In the genomic region with DNA sequence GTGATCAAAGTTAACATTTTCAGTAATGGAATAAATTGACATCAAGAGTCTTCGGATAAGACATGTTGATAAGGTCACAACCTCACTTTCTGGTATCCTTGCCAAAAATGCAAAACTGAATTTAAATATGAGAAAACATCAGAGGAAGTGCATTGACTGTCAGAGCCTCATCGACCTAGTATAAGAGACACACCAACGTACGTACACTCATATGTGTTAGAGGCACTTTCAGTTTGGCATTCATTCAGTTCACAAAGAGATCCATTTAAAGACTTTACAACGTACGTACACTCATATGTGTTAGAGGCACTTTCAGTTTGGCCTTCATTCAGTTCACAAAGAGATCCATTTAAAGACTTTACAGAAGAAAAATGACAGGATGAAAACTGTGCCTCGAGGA, we compare ENCODE assay signal across 14 cellular contexts.
DNase-seq lines count a peak whose midpoint lies in the region; ATAC-seq and TF ChIP-seq lines count a peak whose summit lies in the region.
"Had no signal": no experiment of that assay in that cellular context is flagged by ENCODE, and none has a peak within 500 bp of the region (broad histone marks: within the 10 kb centered on the region; RNA-seq: fewer than 3 reads in every experiment).

No MANE protein-coding gene starts in this region.

- peaks cover 50% of the 10 kb centered on the region for H3K4me1 Mint-ChIP-seq in activated T-cell treated with anti-CD3 and anti-CD28 coated beads, Interleukin-2, amount 50 U/mL, for 4 hours (ENCODE audit: low read depth)
- peaks cover 30% of the 10 kb centered on the region for H3K4me1 Mint-ChIP-seq in stimulated activated naive CD8-positive, alpha-beta T cell treated with anti-CD3 and anti-CD28 coated beads, Interleukin-15, amount 100 ng/mL, for 72 hours
- no peaks in the 10 kb centered on the region for H3K4me1 Mint-ChIP-seq in endothelial cell (ENCODE audit: unreplicated experiment)

- H3K36me3 Mint-ChIP-seq in activated T-cell treated with anti-CD3 and anti-CD28 coated beads, Interleukin-2, amount 50 U/mL, for 4 hours (ENCODE audit: insufficient read depth): peaks cover 13% of the 10 kb centered on the region
- no peaks in the 10 kb centered on the region for H3K36me3 Mint-ChIP-seq in endothelial cell (ENCODE audit: low read depth, unreplicated experiment)

- no peak for DNase-seq in activated T-cell treated with anti-CD3 and anti-CD28 coated beads, Interleukin-2, amount 50 U/mL, for 4 hours
- no peak for DNase-seq in activated T-cell treated with anti-CD3 and anti-CD28 coated beads for 4 hours
- no peak for DNase-seq in Peyer's patch
- no peak for DNase-seq in stimulated activated naive CD8-positive, alpha-beta T cell treated with anti-CD3 and anti-CD28 coated beads, Interleukin-15, amount 100 ng/mL, for 72 hours
- DNase-seq in endothelial cell (ENCODE audit: low spot score): no peak
- DNase-seq in NCI-H128 (lab: John Stamatoyannopoulos, UW; ENCODE audit: unreplicated experiment): no peak
- DNase-seq: anterior cingulate cortex; SIG-M5; stimulated activated CD4-positive, alpha-beta T cell treated with anti-CD3 and anti-CD28 coated beads, Interleukin-12 subunit alpha, Interleukin-12 subunit beta, amount 100 ng/mL, for 4 hours had no signal

- no peak for TF ChIP-seq CTCF in Peyer's patch (IDR thresholded peaks at IDR 0.05)
- no peak for TF ChIP-seq CTCF in endothelial cell (IDR thresholded peaks at IDR 0.05; ENCODE audit: unreplicated experiment)

- no peaks in the 10 kb centered on the region for H3K27me3 Mint-ChIP-seq in activated T-cell treated with anti-CD3 and anti-CD28 coated beads, Interleukin-2, amount 50 U/mL, for 4 hours (ENCODE audit: low read depth)
- H3K27me3 Mint-ChIP-seq in stimulated activated naive CD8-positive, alpha-beta T cell treated with anti-CD3 and anti-CD28 coated beads, Interleukin-15, amount 100 ng/mL, for 72 hours: no peaks in the 10 kb centered on the region
- H3K27me3 Mint-ChIP-seq in endothelial cell (ENCODE audit: unreplicated experiment): peaks cover 2% of the 10 kb centered on the region

- H3K4me3 ChIP-seq in Peyer's patch (peak overlapping the region in 2 of 4 donors; percentile 26 to 38), duodenal mucosa (ENCODE audit: low read depth in 1 of 2, low read length in 2 of 2) (peak overlapping the region; percentile 62 to 63)
- H3K4me3 ChIP-seq: GM23338, K562 had no signal

- H3K27me3 ChIP-seq in Peyer's patch: no peaks in the 10 kb centered on the region
- no peaks in the 10 kb centered on the region for H3K27me3 ChIP-seq in duodenal mucosa (ENCODE audit: control insufficient read depth in 1 of 2, insufficient read depth in 2 of 2, low read length in 2 of 2)

- peak overlapping the region in 1 of 2 donors; percentile 28 for H3K9ac ChIP-seq in duodenal mucosa (ENCODE audit: low read depth in 1 of 2, low read length in 2 of 2)

- no peaks in the 10 kb centered on the region for H3K36me3 ChIP-seq in Peyer's patch
- H3K36me3 ChIP-seq in duodenal mucosa (ENCODE audit: control insufficient read depth in 1 of 2, insufficient read depth in 2 of 2, low read length in 2 of 2): no peaks in the 10 kb centered on the region

- H3K9me3 ChIP-seq in Peyer's patch (no peaks in the 10 kb centered on the region), duodenal mucosa (ENCODE audit: control insufficient read depth in 1 of 2, low read length in 2 of 2) (no peaks in the 10 kb centered on the region)

- peak in 1 of 2 donors; percentile 23 for TF ChIP-seq POLR2A in Peyer's patch (IDR thresholded peaks at IDR 0.05)

- H3K4me1 ChIP-seq in Peyer's patch: peaks cover 0 to 6% (median 0%) of the 10 kb centered on the region in 4 donors
- peaks cover 3 to 17% of the 10 kb centered on the region in 2 donors for H3K4me1 ChIP-seq in duodenal mucosa (ENCODE audit: control insufficient read depth in 1 of 2, insufficient read depth in 2 of 2, low read length in 2 of 2)

- ATAC-seq in activated T-cell treated with anti-CD3 and anti-CD28 coated beads, Interleukin-2, amount 50 U/mL, for 4 hours: peak; percentile 81 to 87
- ATAC-seq in stimulated activated naive CD8-positive, alpha-beta T cell treated with anti-CD3 and anti-CD28 coated beads, Interleukin-15, amount 100 ng/mL, for 72 hours: peak; percentile 88
- no peak for ATAC-seq in GM18909 (IDR thresholded peaks at IDR 0.05; ENCODE audit: poor library complexity, unreplicated experiment)
- ATAC-seq: GM23338, K562 had no signal

- no peaks in the 10 kb centered on the region for H3K9me3 Mint-ChIP-seq in activated T-cell treated with anti-CD3 and anti-CD28 coated beads, Interleukin-2, amount 50 U/mL, for 4 hours
- peaks cover 0 to 8% of the 10 kb centered on the region in 2 donors for H3K9me3 Mint-ChIP-seq in stimulated activated naive CD8-positive, alpha-beta T cell treated with anti-CD3 and anti-CD28 coated beads, Interleukin-15, amount 100 ng/mL, for 72 hours
- H3K9me3 Mint-ChIP-seq in endothelial cell (ENCODE audit: unreplicated experiment): no peaks in the 10 kb centered on the region
- H3K9me3 Mint-ChIP-seq: GM23338 had no signal

- H3K27ac ChIP-seq in Peyer's patch (peak overlapping the region; percentile 38 to 84 (median 74)), duodenal mucosa (ENCODE audit: low read depth, low read length) (no peak overlapping the region)

- H3K4me3 Mint-ChIP-seq in activated T-cell treated with anti-CD3 and anti-CD28 coated beads, Interleukin-2, amount 50 U/mL, for 4 hours: peak overlapping the region; percentile 96
- H3K4me3 Mint-ChIP-seq in stimulated activated naive CD8-positive, alpha-beta T cell treated with anti-CD3 and anti-CD28 coated beads, Interleukin-15, amount 100 ng/mL, for 72 hours: peak overlapping the region; percentile 13 to 87
- no peak overlapping the region for H3K4me3 Mint-ChIP-seq in endothelial cell (ENCODE audit: unreplicated experiment)
- H3K4me3 Mint-ChIP-seq: GM23338, nephron had no signal

- peak overlapping the region in 1 of 2 donors; percentile 91 for H3K27ac Mint-ChIP-seq in stimulated activated naive CD8-positive, alpha-beta T cell treated with anti-CD3 and anti-CD28 coated beads, Interleukin-15, amount 100 ng/mL, for 72 hours
- no peak overlapping the region for H3K27ac Mint-ChIP-seq in endothelial cell (ENCODE audit: unreplicated experiment)
- H3K27ac Mint-ChIP-seq: GM23338, nephron had no signal
